ENCODE assay signal across 22 cellular contexts in genomic region chr11:133900176-133901105, GRCh38. TPM values are rescaled to one million over a fixed set of nuclear protein-coding genes. Genes with fewer than 3 reads are reported as not detected.
"Had no signal": no experiment of that assay in that cellular context is flagged by ENCODE, and none has a peak within 500 bp of the region (broad histone marks: within the 10 kb centered on the region; RNA-seq: fewer than 3 reads in every experiment).

No MANE protein-coding gene starts in this region.

- H3K4me1 ChIP-seq: body of pancreas, foreskin keratinocyte, transverse colon had no signal

- H3K27me3 ChIP-seq: body of pancreas, foreskin keratinocyte, neural progenitor cell, ovary, transverse colon had no signal

- H3K4me3 Mint-ChIP-seq: activated B cell treated with CpG ODN at 0.5 μM for 24 hours; activated naive CD4-positive, alpha-beta T cell treated with anti-CD3 and anti-CD28 coated beads, Interleukin-2, amount 50 U/mL, for 24 hours; activated T-cell treated with anti-CD3 and anti-CD28 coated beads, Interleukin-2, amount 50 U/mL, for 4 hours; central memory CD8-positive, alpha-beta T cell; dendritic cell treated with granulocyte-macrophage colony-stimulating factor and Interleukin-4, amounts not matched to agents 40 ng/mL and 50 ng/mL, for 4 days; naive B cell; neural progenitor cell; stimulated activated effector memory CD8-positive, alpha-beta T cell treated with anti-CD3 and anti-CD28 coated beads, Interleukin-12 subunit alpha, Interleukin-12 subunit beta, amount 100 ng/mL, for 72 hours; T-helper 17 cell had no signal

- H3K27ac ChIP-seq: body of pancreas, foreskin keratinocyte, neural progenitor cell, ovary, transverse colon had no signal

- H3K36me3 Mint-ChIP-seq: naive B cell, neural progenitor cell had no signal

- H3K4me1 Mint-ChIP-seq: activated naive CD4-positive, alpha-beta T cell treated with anti-CD3 and anti-CD28 coated beads, Interleukin-2, amount 50 U/mL, for 24 hours; central memory CD8-positive, alpha-beta T cell had no signal

- H3K9me3 ChIP-seq: body of pancreas, ovary, transverse colon had no signal

- H2AFZ ChIP-seq: neural progenitor cell had no signal

- ATAC-seq: activated T-cell treated with anti-CD3 and anti-CD28 coated beads, Interleukin-2, amount 50 U/mL, for 4 hours; body of pancreas; foreskin keratinocyte; left cardiac atrium; stimulated activated effector memory CD8-positive, alpha-beta T cell treated with anti-CD3 and anti-CD28 coated beads, Interleukin-12 subunit alpha, Interleukin-12 subunit beta, amount 100 ng/mL, for 72 hours; T-helper 17 cell had no signal

- H3K36me3 ChIP-seq: neural progenitor cell, ovary, transverse colon had no signal

- H3K4me2 ChIP-seq: neural progenitor cell had no signal

- H3K4me3 ChIP-seq: body of pancreas, lung, neural progenitor cell, ovary, transverse colon had no signal

- H3K27ac Mint-ChIP-seq: activated B cell treated with CpG ODN at 0.5 μM for 24 hours; activated naive CD4-positive, alpha-beta T cell treated with anti-CD3 and anti-CD28 coated beads, Interleukin-2, amount 50 U/mL, for 24 hours; dendritic cell treated with granulocyte-macrophage colony-stimulating factor and Interleukin-4, amounts not matched to agents 40 ng/mL and 50 ng/mL, for 4 days; naive B cell; neural progenitor cell; stimulated activated effector memory CD8-positive, alpha-beta T cell treated with anti-CD3 and anti-CD28 coated beads, Interleukin-12 subunit alpha, Interleukin-12 subunit beta, amount 100 ng/mL, for 72 hours; T-helper 17 cell had no signal

- H3K27me3 Mint-ChIP-seq: activated naive CD4-positive, alpha-beta T cell treated with anti-CD3 and anti-CD28 coated beads, Interleukin-2, amount 50 U/mL, for 24 hours; central memory CD8-positive, alpha-beta T cell; dendritic cell treated with granulocyte-macrophage colony-stimulating factor and Interleukin-4, amounts not matched to agents 40 ng/mL and 50 ng/mL, for 4 days; T-helper 17 cell had no signal

- H3K9me3 Mint-ChIP-seq: activated B cell treated with CpG ODN at 0.5 μM for 24 hours; activated naive CD4-positive, alpha-beta T cell treated with anti-CD3 and anti-CD28 coated beads, Interleukin-2, amount 50 U/mL, for 24 hours; activated T-cell treated with anti-CD3 and anti-CD28 coated beads, Interleukin-2, amount 50 U/mL, for 4 hours; central memory CD8-positive, alpha-beta T cell; dendritic cell treated with granulocyte-macrophage colony-stimulating factor and Interleukin-4, amounts not matched to agents 40 ng/mL and 50 ng/mL, for 4 days; naive B cell; neural progenitor cell; stimulated activated effector memory CD8-positive, alpha-beta T cell treated with anti-CD3 and anti-CD28 coated beads, Interleukin-12 subunit alpha, Interleukin-12 subunit beta, amount 100 ng/mL, for 72 hours had no signal

- DNase-seq: activated B cell treated with CpG ODN at 0.5 μM for 24 hours; activated CD4-positive, alpha-beta T cell treated with anti-CD3 and anti-CD28 coated beads for 48 hours; activated effector memory CD4-positive, alpha-beta T cell treated with anti-CD3 and anti-CD28 coated beads, Interleukin-2, amount 50 U/mL, for 16 hours; activated T-cell treated with anti-CD3 and anti-CD28 coated beads, Interleukin-2, amount 50 U/mL, for 4 hours; amniotic stem cell; body of pancreas; effector memory CD4-positive, alpha-beta T cell; foreskin keratinocyte; left cardiac atrium; naive B cell; SIG-M5; stimulated activated CD4-positive, alpha-beta T cell treated with anti-CD3 and anti-CD28 coated beads, Interleukin-2, amount 100 ng/mL, for 24 hours; T-helper 17 cell; transverse colon had no signal

RNA-seq across cellular contexts. Expression of gene SPATA19, which starts 55.1 kb away (rescaled TPM):
- total RNA-seq: activated B cell treated with CpG ODN at 0.5 μM for 24 hours; activated T-cell treated with anti-CD3 and anti-CD28 coated beads, Interleukin-2, amount 50 U/mL, for 4 hours; body of pancreas; foreskin keratinocyte; left cardiac atrium; lung; mononuclear cell; ovary; T-helper 17 cell; transverse colon had no signal
- polyA plus RNA-seq: foreskin keratinocyte, lung, ovary had no signal
